Comparison of ENCODE assay signal across 10 cellular contexts in genomic region chr17:1606352-1606985, GRCh38. TPM values are rescaled to one million over a fixed set of nuclear protein-coding genes. Genes with fewer than 3 reads are reported as not detected.
A peak's percentile ranks its signal among the peaks of the same experiment; 100 is the strongest.
DNase-seq lines count a peak whose midpoint lies in the region; ATAC-seq and TF ChIP-seq lines count a peak whose summit lies in the region.
"Had no signal": no experiment of that assay in that cellular context is flagged by ENCODE, and none has a peak within 500 bp of the region (broad histone marks: within the 10 kb centered on the region; RNA-seq: fewer than 3 reads in every experiment).

No MANE protein-coding gene starts in this region.

- DNase-seq in GM12864 (ENCODE audit: low read depth) = no peak
- peak; percentile 78 for DNase-seq in retina
- no peak for DNase-seq in mesenteric fat pad (ENCODE audit: low spot score)
- no peak for DNase-seq in DMS79 treated with DMSO at 0.1 percent for 48 hours (lab: John Stamatoyannopoulos, UW)
- no peak for DNase-seq in endothelial cell (ENCODE audit: low spot score)
- DNase-seq in cerebellar cortex (ENCODE audit: low spot score) = no peak

- H3K4me3 ChIP-seq in GM12864 (ENCODE audit: low read depth, low read length) (peak overlapping the region; percentile 16), duodenal mucosa (ENCODE audit: low read depth in 1 of 2, low read length in 2 of 2) (no peak overlapping the region)
- H3K4me3 ChIP-seq: lung had no signal

- ATAC-seq in GM21825 (IDR thresholded peaks at IDR 0.05; ENCODE audit: unreplicated experiment) = peak; percentile 23

- H3K4me1 ChIP-seq in duodenal mucosa (ENCODE audit: control insufficient read depth in 1 of 2, insufficient read depth in 2 of 2, low read length in 2 of 2) = no peaks in the 10 kb centered on the region

- H3K36me3 ChIP-seq in duodenal mucosa (ENCODE audit: control insufficient read depth in 1 of 2, insufficient read depth in 2 of 2, low read length in 2 of 2) = peaks cover 0 to 11% of the 10 kb centered on the region in 2 donors

- peaks cover 4% of the 10 kb centered on the region for H3K4me1 Mint-ChIP-seq in endothelial cell (ENCODE audit: unreplicated experiment)

- no peak for TF ChIP-seq CTCF in GM12864 (IDR thresholded peaks at IDR 0.05; ENCODE audit: low read depth, low read length, missing control alignments)
- TF ChIP-seq CTCF in endothelial cell (IDR thresholded peaks at IDR 0.05; ENCODE audit: unreplicated experiment) = no peak

- no peak overlapping the region for H3K27ac Mint-ChIP-seq in endothelial cell (ENCODE audit: unreplicated experiment)

- H3K36me3 Mint-ChIP-seq in endothelial cell (ENCODE audit: low read depth, unreplicated experiment) = peaks cover 10% of the 10 kb centered on the region

- H3K9me3 Mint-ChIP-seq in endothelial cell (ENCODE audit: unreplicated experiment) = no peaks in the 10 kb centered on the region

- H3K27me3 Mint-ChIP-seq in endothelial cell (ENCODE audit: unreplicated experiment) = peaks cover under 1% of the 10 kb centered on the region

- peak overlapping the region; percentile 43 for H3K27ac ChIP-seq in duodenal mucosa (ENCODE audit: low read depth, low read length)
- H3K27ac ChIP-seq: KMS-11 had no signal

- no peak overlapping the region for H3K4me3 Mint-ChIP-seq in endothelial cell (ENCODE audit: unreplicated experiment)

- no peaks in the 10 kb centered on the region for H3K27me3 ChIP-seq in duodenal mucosa (ENCODE audit: control insufficient read depth in 1 of 2, insufficient read depth in 2 of 2, low read length in 2 of 2)

- no peaks in the 10 kb centered on the region for H3K9me3 ChIP-seq in duodenal mucosa (ENCODE audit: control insufficient read depth in 1 of 2, low read length in 2 of 2)

- H3K9ac ChIP-seq in duodenal mucosa (ENCODE audit: low read depth in 1 of 2, low read length in 2 of 2) = no peak overlapping the region
- H3K9ac ChIP-seq: KMS-11 had no signal

RNA-seq across cellular contexts. Expression of gene SLC43A2, which starts 22.2 kb away (rescaled TPM):
- total RNA-seq in mesenteric fat pad = 31.4 TPM
- 71.4 TPM for total RNA-seq in endothelial cell (ENCODE audit: unreplicated experiment)

RNA-seq across cellular contexts. Expression of gene SCARF1, which starts 39.1 kb away (rescaled TPM):
- total RNA-seq in mesenteric fat pad (25.7 TPM), endothelial cell (ENCODE audit: unreplicated experiment) (289 TPM)

RNA-seq across cellular contexts. Expression of gene RILP, which starts 43.2 kb away (rescaled TPM):
- total RNA-seq in mesenteric fat pad (31.4 TPM), endothelial cell (ENCODE audit: unreplicated experiment) (14.2 TPM)

RNA-seq across cellular contexts. Expression of gene PITPNA, which starts 43.9 kb away (rescaled TPM):
- total RNA-seq in mesenteric fat pad (80.1 TPM), endothelial cell (ENCODE audit: unreplicated experiment) (215 TPM)

Comparison
In these comparisons a context has a peak if more than half of its experiments do, and no peak if none do; other contexts are left out.
1. RNA of gene SCARF1, which starts 39.1 kb away (total RNA-seq): 289 TPM in endothelial cell (single experiment); 25.7 TPM in mesenteric fat pad (single experiment); every median in the first group is over 10 times any median in the second.